8 cellular contexts compared by ENCODE assay signal in genomic region chr15:74434260-74434915, GRCh38. TPM values are rescaled to one million over a fixed set of nuclear protein-coding genes. Genes with fewer than 3 reads are reported as not detected.
DNase-seq lines count a peak whose midpoint lies in the region; ATAC-seq and TF ChIP-seq lines count a peak whose summit lies in the region.

No MANE protein-coding gene starts in this region.

- H3K27ac Mint-ChIP-seq in activated B cell treated with CpG ODN at 0.5 μM for 24 hours: peak overlapping the region; percentile 90
- H3K27ac Mint-ChIP-seq in stimulated activated effector memory CD8-positive, alpha-beta T cell treated with anti-CD3 and anti-CD28 coated beads, Interleukin-12 subunit alpha, Interleukin-12 subunit beta, amount 100 ng/mL, for 72 hours: peak overlapping the region; percentile 89

- DNase-seq in NCI-H146 (lab: John Stamatoyannopoulos, UW) (peak; percentile 40), NCI-H146 treated with DMSO at 0.1 percent for 48 hours (lab: John Stamatoyannopoulos, UW; ENCODE audit: unreplicated experiment) (no peak), activated B cell treated with CpG ODN at 0.5 μM for 24 hours (no peak), left ventricle myocardium superior (no peak), SIG-M5 treated with dmso at 0.1 percent for 504 hours (lab: John Stamatoyannopoulos, UW; ENCODE audit: unreplicated experiment) (no peak)
- DNase-seq in stimulated activated effector memory CD8-positive, alpha-beta T cell treated with anti-CD3 and anti-CD28 coated beads, Interleukin-12 subunit alpha, Interleukin-12 subunit beta, amount 100 ng/mL, for 72 hours (ENCODE audit: low spot score in 2 of 2): no peak

- POLR2A ChIA-PET in activated B cell treated with CpG ODN at 0.5 μM for 24 hours (lab: Charles Lee): interaction anchor here (0.6 to 12.1 kb wide), 20 partner anchors 14 to 1622 kb away, joined by 3 to 214 read pairs (median 6); partner anchors contain the start of genes CLK3 and UBL7

- no peak for ATAC-seq in activated B cell treated with CpG ODN at 0.5 μM for 24 hours (ENCODE audit: low read depth)
- peak; percentile 10 for ATAC-seq in left ventricle myocardium superior
- ATAC-seq in stimulated activated effector memory CD8-positive, alpha-beta T cell treated with anti-CD3 and anti-CD28 coated beads, Interleukin-12 subunit alpha, Interleukin-12 subunit beta, amount 100 ng/mL, for 72 hours: no peak
- ATAC-seq in HG03469 (IDR thresholded peaks at IDR 0.05; ENCODE audit: unreplicated experiment): no peak
- no peak for ATAC-seq in HG03442 (IDR thresholded peaks at IDR 0.05; ENCODE audit: unreplicated experiment)

- intact Hi-C loops in activated B cell treated with CpG ODN at 0.5 μM for 24 hours (cut with micrococcal nuclease) (loop anchor here (1.0 to 2.0 kb wide), 3 partner anchors 38 to 354 kb away; no protein-coding TSS in a partner anchor), left ventricle myocardium superior (cut with micrococcal nuclease) (no loop called here)

- TF ChIP-seq CTCF in activated B cell treated with CpG ODN at 0.5 μM for 24 hours (IDR thresholded peaks at IDR 0.05): no peak

- H3K9me3 Mint-ChIP-seq in activated B cell treated with CpG ODN at 0.5 μM for 24 hours: no peaks in the 10 kb centered on the region
- H3K9me3 Mint-ChIP-seq in stimulated activated effector memory CD8-positive, alpha-beta T cell treated with anti-CD3 and anti-CD28 coated beads, Interleukin-12 subunit alpha, Interleukin-12 subunit beta, amount 100 ng/mL, for 72 hours: no peaks in the 10 kb centered on the region

- CTCF ChIA-PET in activated B cell treated with CpG ODN at 0.5 μM for 24 hours (lab: Charles Lee): interaction anchor here (17.7 kb wide), 1 partner anchor 54 kb away, joined by 403 read pairs; no protein-coding TSS in a partner anchor

- H3K27me3 Mint-ChIP-seq in activated B cell treated with CpG ODN at 0.5 μM for 24 hours: no peaks in the 10 kb centered on the region

- peaks cover 72% of the 10 kb centered on the region for H3K4me1 Mint-ChIP-seq in activated B cell treated with CpG ODN at 0.5 μM for 24 hours
- H3K4me1 Mint-ChIP-seq in stimulated activated effector memory CD8-positive, alpha-beta T cell treated with anti-CD3 and anti-CD28 coated beads, Interleukin-12 subunit alpha, Interleukin-12 subunit beta, amount 100 ng/mL, for 72 hours: peaks cover 76% of the 10 kb centered on the region

- H3K4me3 Mint-ChIP-seq in activated B cell treated with CpG ODN at 0.5 μM for 24 hours: peak overlapping the region; percentile 85
- peak overlapping the region; percentile 85 for H3K4me3 Mint-ChIP-seq in stimulated activated effector memory CD8-positive, alpha-beta T cell treated with anti-CD3 and anti-CD28 coated beads, Interleukin-12 subunit alpha, Interleukin-12 subunit beta, amount 100 ng/mL, for 72 hours

- peaks cover 31% of the 10 kb centered on the region for H3K36me3 Mint-ChIP-seq in activated B cell treated with CpG ODN at 0.5 μM for 24 hours (ENCODE audit: low read depth)
- peaks cover 43% of the 10 kb centered on the region for H3K36me3 Mint-ChIP-seq in stimulated activated effector memory CD8-positive, alpha-beta T cell treated with anti-CD3 and anti-CD28 coated beads, Interleukin-12 subunit alpha, Interleukin-12 subunit beta, amount 100 ng/mL, for 72 hours

RNA-seq across cellular contexts. Expression of gene SEMA7A, which starts 0.6 kb away (rescaled TPM):
- total RNA-seq in activated B cell treated with CpG ODN at 0.5 μM for 24 hours (159 and 178 TPM in 2 replicates), left ventricle myocardium superior (1.3 TPM)

RNA-seq across cellular contexts. Expression of gene UBL7, which starts 26.6 kb away (rescaled TPM):
- 40.6 and 48.8 TPM in 2 replicates for total RNA-seq in activated B cell treated with CpG ODN at 0.5 μM for 24 hours
- 55.1 TPM for total RNA-seq in left ventricle myocardium superior

Comparison
In these comparisons a context has a peak if more than half of its experiments do, and no peak if none do; other contexts are left out.
1. RNA of gene SEMA7A, which starts 0.6 kb away (total RNA-seq): 159 to 178 TPM in activated B cell treated with CpG ODN at 0.5 μM for 24 hours; 1.3 TPM in left ventricle myocardium superior (single experiment); every median in the first group is over 10 times any median in the second.